1 cellular context compared by ENCODE assay signal in genomic region chr2:54557211-54557600, GRCh38.
TF ChIP-seq lines count a peak whose summit lies in the region.

No MANE protein-coding gene starts in this region.

TF ChIP-seq in HepG2, 621 proteins besides CTCF, POLR2A, EP300 and RAD21 (continued from another document):
- TF ChIP-seq, protein P1, sequence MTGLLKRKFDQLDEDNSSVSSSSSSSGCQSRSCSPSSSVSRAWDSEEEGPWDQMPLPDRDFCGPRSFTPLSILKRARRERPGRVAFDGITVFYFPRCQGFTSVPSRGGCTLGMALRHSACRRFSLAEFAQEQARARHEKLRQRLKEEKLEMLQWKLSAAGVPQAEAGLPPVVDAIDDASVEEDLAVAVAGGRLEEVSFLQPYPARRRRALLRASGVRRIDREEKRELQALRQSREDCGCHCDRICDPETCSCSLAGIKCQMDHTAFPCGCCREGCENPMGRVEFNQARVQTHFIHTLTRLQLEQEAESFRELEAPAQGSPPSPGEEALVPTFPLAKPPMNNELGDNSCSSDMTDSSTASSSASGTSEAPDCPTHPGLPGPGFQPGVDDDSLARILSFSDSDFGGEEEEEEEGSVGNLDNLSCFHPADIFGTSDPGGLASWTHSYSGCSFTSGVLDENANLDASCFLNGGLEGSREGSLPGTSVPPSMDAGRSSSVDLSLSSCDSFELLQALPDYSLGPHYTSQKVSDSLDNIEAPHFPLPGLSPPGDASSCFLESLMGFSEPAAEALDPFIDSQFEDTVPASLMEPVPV (CRISPR knock-in tag; IDR thresholded peaks at IDR 0.05) = no peak
- TF ChIP-seq EZH2 (conservative IDR thresholded peaks at IDR 0.05; ENCODE audit: low read depth, low read length) (no peak), HINFP (CRISPR knock-in tag; IDR thresholded peaks at IDR 0.05; ENCODE audit: low read depth) (no peak), ZNF563 (CRISPR knock-in tag; IDR thresholded peaks at IDR 0.05) (no peak), NFYB (CRISPR knock-in tag; IDR thresholded peaks at IDR 0.05) (no peak), NCOR1 (IDR thresholded peaks at IDR 0.05; ENCODE audit: borderline replicate concordance, low read length) (0 out of 2 replicates have a peak, but pooled peaks have one; percentile 3), SMYD3 (CRISPR knock-in tag; IDR thresholded peaks at IDR 0.05) (no peak), ZNF841 (CRISPR knock-in tag; IDR thresholded peaks at IDR 0.05; ENCODE audit: borderline replicate concordance) (no peak), AHR (CRISPR knock-in tag; IDR thresholded peaks at IDR 0.05) (no peak), NFIC (IDR thresholded peaks at IDR 0.05; ENCODE audit: low read length) (peak; percentile 70)
- TF ChIP-seq, protein P2, sequence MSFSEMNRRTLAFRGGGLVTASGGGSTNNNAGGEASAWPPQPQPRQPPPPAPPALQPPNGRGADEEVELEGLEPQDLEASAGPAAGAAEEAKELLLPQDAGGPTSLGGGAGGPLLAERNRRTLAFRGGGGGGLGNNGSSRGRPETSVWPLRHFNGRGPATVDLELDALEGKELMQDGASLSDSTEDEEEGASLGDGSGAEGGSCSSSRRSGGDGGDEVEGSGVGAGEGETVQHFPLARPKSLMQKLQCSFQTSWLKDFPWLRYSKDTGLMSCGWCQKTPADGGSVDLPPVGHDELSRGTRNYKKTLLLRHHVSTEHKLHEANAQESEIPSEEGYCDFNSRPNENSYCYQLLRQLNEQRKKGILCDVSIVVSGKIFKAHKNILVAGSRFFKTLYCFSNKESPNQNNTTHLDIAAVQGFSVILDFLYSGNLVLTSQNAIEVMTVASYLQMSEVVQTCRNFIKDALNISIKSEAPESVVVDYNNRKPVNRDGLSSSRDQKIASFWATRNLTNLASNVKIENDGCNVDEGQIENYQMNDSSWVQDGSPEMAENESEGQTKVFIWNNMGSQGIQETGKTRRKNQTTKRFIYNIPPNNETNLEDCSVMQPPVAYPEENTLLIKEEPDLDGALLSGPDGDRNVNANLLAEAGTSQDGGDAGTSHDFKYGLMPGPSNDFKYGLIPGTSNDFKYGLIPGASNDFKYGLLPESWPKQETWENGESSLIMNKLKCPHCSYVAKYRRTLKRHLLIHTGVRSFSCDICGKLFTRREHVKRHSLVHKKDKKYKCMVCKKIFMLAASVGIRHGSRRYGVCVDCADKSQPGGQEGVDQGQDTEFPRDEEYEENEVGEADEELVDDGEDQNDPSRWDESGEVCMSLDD (CRISPR knock-in tag; IDR thresholded peaks at IDR 0.05; ENCODE audit: borderline replicate concordance) = 0 out of 2 replicates have a peak, but pooled peaks have one; percentile 13
- TF ChIP-seq, protein P3, sequence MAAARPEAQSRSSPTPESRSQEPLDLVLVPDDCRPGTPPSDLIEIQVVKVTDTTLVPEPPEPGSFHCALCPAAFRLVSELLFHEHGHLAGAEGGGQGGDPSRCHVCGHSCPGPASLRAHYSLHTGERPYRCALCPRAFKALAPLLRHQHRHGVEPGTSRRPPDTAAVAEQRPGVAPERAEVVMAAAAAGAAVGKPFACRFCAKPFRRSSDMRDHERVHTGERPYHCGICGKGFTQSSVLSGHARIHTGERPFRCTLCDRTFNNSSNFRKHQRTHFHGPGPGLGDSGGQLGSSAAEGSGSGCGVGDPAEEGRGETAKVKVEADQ (CRISPR knock-in tag; IDR thresholded peaks at IDR 0.05; ENCODE audit: borderline replicate concordance) = no peak
- TF ChIP-seq, protein P4, sequence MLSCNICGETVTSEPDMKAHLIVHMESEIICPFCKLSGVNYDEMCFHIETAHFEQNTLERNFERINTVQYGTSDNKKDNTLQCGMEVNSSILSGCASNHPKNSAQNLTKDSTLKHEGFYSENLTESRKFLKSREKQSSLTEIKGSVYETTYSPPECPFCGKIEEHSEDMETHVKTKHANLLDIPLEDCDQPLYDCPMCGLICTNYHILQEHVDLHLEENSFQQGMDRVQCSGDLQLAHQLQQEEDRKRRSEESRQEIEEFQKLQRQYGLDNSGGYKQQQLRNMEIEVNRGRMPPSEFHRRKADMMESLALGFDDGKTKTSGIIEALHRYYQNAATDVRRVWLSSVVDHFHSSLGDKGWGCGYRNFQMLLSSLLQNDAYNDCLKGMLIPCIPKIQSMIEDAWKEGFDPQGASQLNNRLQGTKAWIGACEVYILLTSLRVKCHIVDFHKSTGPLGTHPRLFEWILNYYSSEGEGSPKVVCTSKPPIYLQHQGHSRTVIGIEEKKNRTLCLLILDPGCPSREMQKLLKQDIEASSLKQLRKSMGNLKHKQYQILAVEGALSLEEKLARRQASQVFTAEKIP (CRISPR knock-in tag; IDR thresholded peaks at IDR 0.05; ENCODE audit: borderline replicate concordance) = no peak
